In the genomic region with DNA sequence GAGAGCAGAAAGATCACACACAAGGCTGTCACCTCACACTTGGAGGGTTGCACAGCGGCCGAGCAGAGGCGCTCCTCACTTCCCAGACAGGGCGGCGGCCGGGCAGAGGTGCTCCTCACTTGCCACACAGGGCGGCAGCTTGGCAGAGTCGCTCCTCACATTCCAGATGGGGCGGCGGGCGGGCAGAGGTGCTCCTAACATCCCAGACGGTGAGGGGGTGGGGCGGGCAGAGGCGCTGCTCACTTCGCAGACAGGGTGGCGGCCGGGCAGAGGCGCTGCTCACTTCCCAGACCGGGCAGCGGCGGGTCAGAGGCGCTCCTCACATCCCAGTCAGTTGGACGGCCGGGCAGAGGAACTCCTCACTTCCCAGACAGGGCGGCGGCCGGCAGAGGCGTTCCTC, we compare ENCODE assay signal across 1 cellular context.
TF ChIP-seq lines count a peak whose summit lies in the region.

No MANE protein-coding gene starts in this region.

TF ChIP-seq in HepG2, 621 proteins besides CTCF, POLR2A, EP300 and RAD21:
- TF ChIP-seq SPEN (CRISPR knock-in tag; IDR thresholded peaks at IDR 0.05; ENCODE audit: low read depth) (no peak), NR2F2 (IDR thresholded peaks at IDR 0.05; ENCODE audit: borderline replicate concordance, low read depth) (no peak), MAF1 (CRISPR knock-in tag; IDR thresholded peaks at IDR 0.05; ENCODE audit: borderline replicate concordance) (no peak), FOXK2 (IDR thresholded peaks at IDR 0.05) (no peak), TP53 (CRISPR knock-in tag; conservative IDR thresholded peaks at IDR 0.05) (no peak), KDM5B (CRISPR knock-in tag; IDR thresholded peaks at IDR 0.05; ENCODE audit: borderline replicate concordance) (no peak), SOX5 (CRISPR knock-in tag; IDR thresholded peaks at IDR 0.05; ENCODE audit: borderline replicate concordance) (no peak), SP2 (CRISPR knock-in tag; IDR thresholded peaks at IDR 0.05) (no peak), NPAS2 (CRISPR knock-in tag; IDR thresholded peaks at IDR 0.05; ENCODE audit: borderline replicate concordance) (no peak), CHCHD3 (CRISPR knock-in tag; IDR thresholded peaks at IDR 0.05) (no peak), ATM (IDR thresholded peaks at IDR 0.05; ENCODE audit: borderline replicate concordance) (no peak), ZNF280D (CRISPR knock-in tag; IDR thresholded peaks at IDR 0.05) (no peak), ESRRA (CRISPR knock-in tag; IDR thresholded peaks at IDR 0.05; ENCODE audit: low read depth) (no peak), E2F5 (CRISPR knock-in tag; conservative IDR thresholded peaks at IDR 0.05) (no peak)
- TF ChIP-seq, protein P1, sequence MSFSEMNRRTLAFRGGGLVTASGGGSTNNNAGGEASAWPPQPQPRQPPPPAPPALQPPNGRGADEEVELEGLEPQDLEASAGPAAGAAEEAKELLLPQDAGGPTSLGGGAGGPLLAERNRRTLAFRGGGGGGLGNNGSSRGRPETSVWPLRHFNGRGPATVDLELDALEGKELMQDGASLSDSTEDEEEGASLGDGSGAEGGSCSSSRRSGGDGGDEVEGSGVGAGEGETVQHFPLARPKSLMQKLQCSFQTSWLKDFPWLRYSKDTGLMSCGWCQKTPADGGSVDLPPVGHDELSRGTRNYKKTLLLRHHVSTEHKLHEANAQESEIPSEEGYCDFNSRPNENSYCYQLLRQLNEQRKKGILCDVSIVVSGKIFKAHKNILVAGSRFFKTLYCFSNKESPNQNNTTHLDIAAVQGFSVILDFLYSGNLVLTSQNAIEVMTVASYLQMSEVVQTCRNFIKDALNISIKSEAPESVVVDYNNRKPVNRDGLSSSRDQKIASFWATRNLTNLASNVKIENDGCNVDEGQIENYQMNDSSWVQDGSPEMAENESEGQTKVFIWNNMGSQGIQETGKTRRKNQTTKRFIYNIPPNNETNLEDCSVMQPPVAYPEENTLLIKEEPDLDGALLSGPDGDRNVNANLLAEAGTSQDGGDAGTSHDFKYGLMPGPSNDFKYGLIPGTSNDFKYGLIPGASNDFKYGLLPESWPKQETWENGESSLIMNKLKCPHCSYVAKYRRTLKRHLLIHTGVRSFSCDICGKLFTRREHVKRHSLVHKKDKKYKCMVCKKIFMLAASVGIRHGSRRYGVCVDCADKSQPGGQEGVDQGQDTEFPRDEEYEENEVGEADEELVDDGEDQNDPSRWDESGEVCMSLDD (CRISPR knock-in tag; IDR thresholded peaks at IDR 0.05; ENCODE audit: borderline replicate concordance) = no peak
TF ChIP-seq in HepG2: peak in this region for 0.
